15 cellular contexts compared by ENCODE assay signal in genomic region chr14:60653709-60654161, GRCh38. TPM values are rescaled to one million over a fixed set of nuclear protein-coding genes. Genes with fewer than 3 reads are reported as not detected.
DNase-seq lines count a peak whose midpoint lies in the region; ATAC-seq lines count a peak whose summit lies in the region.
"Had no signal": no experiment of that assay in that cellular context is flagged by ENCODE, and none has a peak within 500 bp of the region (broad histone marks: within the 10 kb centered on the region; RNA-seq: fewer than 3 reads in every experiment).

No MANE protein-coding gene starts in this region.

- H3K9me3 ChIP-seq in iPS-18c (ENCODE audit: control insufficient read depth, insufficient read depth, low read length): no peaks in the 10 kb centered on the region

- H3K4me3 Mint-ChIP-seq in activated naive CD8-positive, alpha-beta T cell: peak overlapping the region; percentile 55
- H3K4me3 Mint-ChIP-seq in activated naive CD8-positive, alpha-beta T cell treated with anti-CD3 and anti-CD28 coated beads, Interleukin-2, amount 50 U/mL, for 24 hours: no peak overlapping the region
- peak overlapping the region; percentile 29 for H3K4me3 Mint-ChIP-seq in activated T-helper 1 cell treated with anti-CD3 and anti-CD28 coated beads, Interleukin-12 subunit alpha, Interleukin-12 subunit beta, Interleukin-2, Interleukin-4 antibody, amounts not matched to agents 30 ng/mL and 10 ng/mL and 1 ng/mL, durations not matched to agents 14 hours and 24 hours and 36 hours
- peak overlapping the region; percentile 26 to 62 for H3K4me3 Mint-ChIP-seq in stimulated activated naive CD8-positive, alpha-beta T cell treated with anti-CD3 and anti-CD28 coated beads, Interleukin-15, amount 100 ng/mL, for 72 hours
- H3K4me3 Mint-ChIP-seq: T-helper 2 cell treated with Interferon-gamma antibody and Interleukin-4, amounts not matched to agents 5 μg/mL and 100 μg/mL, for 36 hours had no signal

- 0 out of 2 replicates have a peak overlapping the region, but pooled peaks have one; percentile 31 for H3K4me3 ChIP-seq in iPS-18c (ENCODE audit: insufficient read depth, low read depth, low read length)

- no peak for ATAC-seq in activated naive CD8-positive, alpha-beta T cell treated with anti-CD3 and anti-CD28 coated beads, Interleukin-2, amount 50 U/mL, for 24 hours
- ATAC-seq in stimulated activated naive CD8-positive, alpha-beta T cell treated with anti-CD3 and anti-CD28 coated beads, Interleukin-15, amount 100 ng/mL, for 72 hours: no peak
- ATAC-seq in GM21619 (IDR thresholded peaks at IDR 0.05; ENCODE audit: unreplicated experiment): no peak
- ATAC-seq: activated naive CD4-positive, alpha-beta T cell treated with anti-CD3 and anti-CD28 coated beads, Interleukin-2, amount 50 U/mL, for 72 hours had no signal

- no peaks in the 10 kb centered on the region for H3K36me3 Mint-ChIP-seq in activated naive CD8-positive, alpha-beta T cell
- no peaks in the 10 kb centered on the region for H3K36me3 Mint-ChIP-seq in activated naive CD8-positive, alpha-beta T cell treated with anti-CD3 and anti-CD28 coated beads, Interleukin-2, amount 50 U/mL, for 24 hours (ENCODE audit: low read depth)
- H3K36me3 Mint-ChIP-seq in activated T-helper 1 cell treated with anti-CD3 and anti-CD28 coated beads, Interleukin-12 subunit alpha, Interleukin-12 subunit beta, Interleukin-2, Interleukin-4 antibody, amounts not matched to agents 30 ng/mL and 10 ng/mL and 1 ng/mL, durations not matched to agents 14 hours and 24 hours and 36 hours (ENCODE audit: low read depth): peaks cover 8% of the 10 kb centered on the region

- no peak for DNase-seq in activated naive CD8-positive, alpha-beta T cell treated with anti-CD3 and anti-CD28 coated beads, Interleukin-2, amount 50 U/mL, for 24 hours
- no peak for DNase-seq in activated T-helper 1 cell treated with anti-CD3 and anti-CD28 coated beads, Interleukin-12 subunit alpha, Interleukin-12 subunit beta, Interleukin-2, Interleukin-4 antibody, amounts not matched to agents 30 ng/mL and 10 ng/mL and 1 ng/mL, durations not matched to agents 14 hours and 24 hours and 36 hours (ENCODE audit: low spot score)
- no peak for DNase-seq in stimulated activated naive CD8-positive, alpha-beta T cell treated with anti-CD3 and anti-CD28 coated beads, Interleukin-15, amount 100 ng/mL, for 72 hours
- DNase-seq in SW480 (ENCODE audit: low spot score) (no peak), midbrain (lab: John Stamatoyannopoulos, UW) (no peak)
- DNase-seq: activated CD4-positive, alpha-beta T cell treated with anti-CD3 and anti-CD28 coated beads, Interleukin-2, amount 50 U/mL, for 4 hours; AML-193; NCI-H446 treated with DMSO at 0.1 percent for 48 hours; stimulated activated CD4-positive, alpha-beta T cell treated with anti-CD3 and anti-CD28 coated beads, Interleukin-4, amount 100 ng/mL, for 24 hours; stimulated activated naive CD4-positive, alpha-beta T cell had no signal

- H3K27me3 Mint-ChIP-seq in activated naive CD8-positive, alpha-beta T cell: peaks cover 67% of the 10 kb centered on the region
- H3K27me3 Mint-ChIP-seq in activated naive CD8-positive, alpha-beta T cell treated with anti-CD3 and anti-CD28 coated beads, Interleukin-2, amount 50 U/mL, for 24 hours: peaks cover 89% of the 10 kb centered on the region
- H3K27me3 Mint-ChIP-seq in activated T-helper 1 cell treated with anti-CD3 and anti-CD28 coated beads, Interleukin-12 subunit alpha, Interleukin-12 subunit beta, Interleukin-2, Interleukin-4 antibody, amounts not matched to agents 30 ng/mL and 10 ng/mL and 1 ng/mL, durations not matched to agents 14 hours and 24 hours and 36 hours (ENCODE audit: insufficient read depth): peaks cover 84% of the 10 kb centered on the region
- H3K27me3 Mint-ChIP-seq in stimulated activated naive CD8-positive, alpha-beta T cell treated with anti-CD3 and anti-CD28 coated beads, Interleukin-15, amount 100 ng/mL, for 72 hours: peaks cover 100% of the 10 kb centered on the region

- intact Hi-C loops in activated T-helper 1 cell treated with anti-CD3 and anti-CD28 coated beads, Interleukin-12 subunit alpha, Interleukin-12 subunit beta, Interleukin-2, Interleukin-4 antibody, amounts not matched to agents 30 ng/mL and 10 ng/mL and 1 ng/mL, durations not matched to agents 14 hours and 24 hours and 36 hours (cut with micrococcal nuclease): loop anchor here (10.0 kb wide), 1 partner anchor 531 kb away; no protein-coding TSS in a partner anchor

- H3K9me3 Mint-ChIP-seq in activated naive CD8-positive, alpha-beta T cell (ENCODE audit: low read depth): no peaks in the 10 kb centered on the region
- no peaks in the 10 kb centered on the region for H3K9me3 Mint-ChIP-seq in activated naive CD8-positive, alpha-beta T cell treated with anti-CD3 and anti-CD28 coated beads, Interleukin-2, amount 50 U/mL, for 24 hours
- no peaks in the 10 kb centered on the region for H3K9me3 Mint-ChIP-seq in activated T-helper 1 cell treated with anti-CD3 and anti-CD28 coated beads, Interleukin-12 subunit alpha, Interleukin-12 subunit beta, Interleukin-2, Interleukin-4 antibody, amounts not matched to agents 30 ng/mL and 10 ng/mL and 1 ng/mL, durations not matched to agents 14 hours and 24 hours and 36 hours
- no peaks in the 10 kb centered on the region for H3K9me3 Mint-ChIP-seq in stimulated activated naive CD8-positive, alpha-beta T cell treated with anti-CD3 and anti-CD28 coated beads, Interleukin-15, amount 100 ng/mL, for 72 hours
- H3K9me3 Mint-ChIP-seq: activated naive CD4-positive, alpha-beta T cell treated with anti-CD3 and anti-CD28 coated beads, Interleukin-2, amount 50 U/mL, for 72 hours; T-helper 2 cell treated with Interferon-gamma antibody and Interleukin-4, amounts not matched to agents 5 μg/mL and 100 μg/mL, for 36 hours had no signal

- no peak overlapping the region for H3K27ac Mint-ChIP-seq in activated naive CD8-positive, alpha-beta T cell
- H3K27ac Mint-ChIP-seq in activated naive CD8-positive, alpha-beta T cell treated with anti-CD3 and anti-CD28 coated beads, Interleukin-2, amount 50 U/mL, for 24 hours: no peak overlapping the region
- peak overlapping the region; percentile 78 for H3K27ac Mint-ChIP-seq in activated T-helper 1 cell treated with anti-CD3 and anti-CD28 coated beads, Interleukin-12 subunit alpha, Interleukin-12 subunit beta, Interleukin-2, Interleukin-4 antibody, amounts not matched to agents 30 ng/mL and 10 ng/mL and 1 ng/mL, durations not matched to agents 14 hours and 24 hours and 36 hours
- no peak overlapping the region for H3K27ac Mint-ChIP-seq in stimulated activated naive CD8-positive, alpha-beta T cell treated with anti-CD3 and anti-CD28 coated beads, Interleukin-15, amount 100 ng/mL, for 72 hours
- H3K27ac Mint-ChIP-seq: T-helper 2 cell treated with Interferon-gamma antibody and Interleukin-4, amounts not matched to agents 5 μg/mL and 100 μg/mL, for 36 hours had no signal

- H3K4me1 Mint-ChIP-seq in activated naive CD8-positive, alpha-beta T cell (ENCODE audit: low read depth): peaks cover 66% of the 10 kb centered on the region
- peaks cover 53% of the 10 kb centered on the region for H3K4me1 Mint-ChIP-seq in activated naive CD8-positive, alpha-beta T cell treated with anti-CD3 and anti-CD28 coated beads, Interleukin-2, amount 50 U/mL, for 24 hours
- H3K4me1 Mint-ChIP-seq in activated T-helper 1 cell treated with anti-CD3 and anti-CD28 coated beads, Interleukin-12 subunit alpha, Interleukin-12 subunit beta, Interleukin-2, Interleukin-4 antibody, amounts not matched to agents 30 ng/mL and 10 ng/mL and 1 ng/mL, durations not matched to agents 14 hours and 24 hours and 36 hours (ENCODE audit: low read depth): peaks cover 67% of the 10 kb centered on the region
- peaks cover 83% of the 10 kb centered on the region for H3K4me1 Mint-ChIP-seq in stimulated activated naive CD8-positive, alpha-beta T cell treated with anti-CD3 and anti-CD28 coated beads, Interleukin-15, amount 100 ng/mL, for 72 hours

RNA-seq across cellular contexts. Expression of gene SIX1, which starts 4.5 kb away (rescaled TPM):
- 0.39 and 0.41 TPM in 2 replicates for total RNA-seq in activated T-helper 1 cell treated with anti-CD3 and anti-CD28 coated beads, Interleukin-12 subunit alpha, Interleukin-12 subunit beta, Interleukin-2, Interleukin-4 antibody, amounts not matched to agents 30 ng/mL and 10 ng/mL and 1 ng/mL, durations not matched to agents 14 hours and 24 hours and 36 hours
- total RNA-seq: activated naive CD4-positive, alpha-beta T cell treated with anti-CD3 and anti-CD28 coated beads, Interleukin-2, amount 50 U/mL, for 72 hours had no signal
